Comparison of ENCODE assay signal across 1 cellular context in the genomic region with DNA sequence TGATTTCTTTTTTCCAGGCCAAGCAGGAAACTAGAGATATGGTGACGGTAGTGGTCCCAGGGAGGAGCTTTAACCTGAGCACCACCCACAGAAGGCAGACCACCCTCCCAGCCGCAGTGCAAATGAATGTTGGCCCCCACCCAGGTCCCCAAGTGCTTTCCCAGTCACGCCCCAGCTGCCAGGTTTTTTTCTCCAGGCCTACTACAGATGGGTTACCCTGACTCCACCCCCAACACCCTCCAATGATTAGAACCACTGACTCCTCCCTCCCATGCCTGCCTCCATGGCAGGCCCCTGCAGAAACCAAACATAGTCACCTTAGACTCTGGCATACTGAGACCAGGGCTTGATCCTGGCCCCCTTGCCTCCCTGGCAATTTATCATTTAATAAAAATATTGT.
TF ChIP-seq lines count a peak whose summit lies in the region.

No MANE protein-coding gene starts in this region.

TF ChIP-seq in SK-N-SH, 30 proteins besides CTCF, POLR2A, EP300 and RAD21 (continued from another document):
- no peak for TF ChIP-seq MEF2A (IDR thresholded peaks at IDR 0.05; ENCODE audit: borderline replicate concordance, low read depth)
- no peak for TF ChIP-seq MXI1 (IDR thresholded peaks at IDR 0.05; ENCODE audit: low read depth, low read length)
- TF ChIP-seq, protein P1, sequence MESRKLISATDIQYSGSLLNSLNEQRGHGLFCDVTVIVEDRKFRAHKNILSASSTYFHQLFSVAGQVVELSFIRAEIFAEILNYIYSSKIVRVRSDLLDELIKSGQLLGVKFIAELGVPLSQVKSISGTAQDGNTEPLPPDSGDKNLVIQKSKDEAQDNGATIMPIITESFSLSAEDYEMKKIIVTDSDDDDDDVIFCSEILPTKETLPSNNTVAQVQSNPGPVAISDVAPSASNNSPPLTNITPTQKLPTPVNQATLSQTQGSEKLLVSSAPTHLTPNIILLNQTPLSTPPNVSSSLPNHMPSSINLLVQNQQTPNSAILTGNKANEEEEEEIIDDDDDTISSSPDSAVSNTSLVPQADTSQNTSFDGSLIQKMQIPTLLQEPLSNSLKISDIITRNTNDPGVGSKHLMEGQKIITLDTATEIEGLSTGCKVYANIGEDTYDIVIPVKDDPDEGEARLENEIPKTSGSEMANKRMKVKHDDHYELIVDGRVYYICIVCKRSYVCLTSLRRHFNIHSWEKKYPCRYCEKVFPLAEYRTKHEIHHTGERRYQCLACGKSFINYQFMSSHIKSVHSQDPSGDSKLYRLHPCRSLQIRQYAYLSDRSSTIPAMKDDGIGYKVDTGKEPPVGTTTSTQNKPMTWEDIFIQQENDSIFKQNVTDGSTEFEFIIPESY (IDR thresholded peaks at IDR 0.05; ENCODE audit: borderline replicate concordance, low read depth) = no peak
- TF ChIP-seq NRF1 (IDR thresholded peaks at IDR 0.05; ENCODE audit: low read depth, low read length) = no peak
